13 cellular contexts compared by ENCODE assay signal in the genomic region with DNA sequence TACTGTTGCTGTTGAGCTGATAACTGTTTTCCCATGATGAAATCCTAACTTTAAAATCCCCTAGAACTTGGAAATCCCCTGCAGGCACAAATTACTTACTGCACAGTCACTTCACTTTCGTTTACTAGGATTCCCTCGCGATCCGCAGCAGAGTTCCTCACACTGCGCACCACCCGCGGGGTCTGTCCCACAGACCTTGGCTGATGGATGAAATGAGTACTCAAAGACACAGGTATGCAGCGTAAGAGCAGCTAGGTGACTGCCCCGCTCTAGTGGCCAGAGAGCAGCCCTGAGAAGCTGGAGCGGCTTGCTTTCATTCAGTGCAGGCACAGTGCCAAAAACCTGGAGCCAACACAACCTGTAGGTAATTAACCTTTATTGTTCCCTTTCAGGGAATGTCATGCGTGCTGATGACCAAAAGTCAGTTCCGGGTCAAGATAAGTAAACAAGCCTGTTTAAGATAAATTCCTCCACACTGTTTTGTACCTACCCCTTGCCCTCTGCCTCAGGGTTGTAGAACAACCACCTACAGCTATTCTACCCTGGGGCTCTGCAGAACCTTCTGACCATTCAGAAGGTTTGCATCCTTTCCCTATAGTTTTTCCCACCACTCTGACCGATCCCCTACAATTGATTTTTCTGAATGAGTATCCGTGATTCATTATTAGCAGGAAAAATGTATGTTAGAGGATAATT.
DNase-seq lines count a peak whose midpoint lies in the region; ATAC-seq and TF ChIP-seq lines count a peak whose summit lies in the region.
"Had no signal": no experiment of that assay in that cellular context is flagged by ENCODE, and none has a peak within 500 bp of the region (broad histone marks: within the 10 kb centered on the region; RNA-seq: fewer than 3 reads in every experiment).

No MANE protein-coding gene starts in this region.

- no peak overlapping the region for H3K27ac Mint-ChIP-seq in activated CD8-positive, alpha-beta T cell treated with anti-CD3 and anti-CD28 coated beads for 36 hours
- H3K27ac Mint-ChIP-seq: CD14-positive monocyte had no signal

- ATAC-seq in activated CD8-positive, alpha-beta T cell treated with anti-CD3 and anti-CD28 coated beads for 36 hours, result no peak
- no peak for ATAC-seq in GM21825 (IDR thresholded peaks at IDR 0.05; ENCODE audit: unreplicated experiment)

- CTCF ChIA-PET in HEK293T (lab: Yijun Ruan, JAX), result no interaction called here
- CTCF ChIA-PET in activated CD8-positive, alpha-beta T cell treated with anti-CD3 and anti-CD28 coated beads for 36 hours (lab: Charles Lee), result no interaction called here

- H3K27me3 Mint-ChIP-seq in activated CD8-positive, alpha-beta T cell treated with anti-CD3 and anti-CD28 coated beads for 36 hours, result no peaks in the 10 kb centered on the region
- H3K27me3 Mint-ChIP-seq: brain had no signal

- peaks cover 18% of the 10 kb centered on the region for H3K9me3 Mint-ChIP-seq in activated CD8-positive, alpha-beta T cell treated with anti-CD3 and anti-CD28 coated beads for 36 hours
- H3K9me3 Mint-ChIP-seq: brain had no signal

- intact Hi-C loops in activated CD8-positive, alpha-beta T cell treated with anti-CD3 and anti-CD28 coated beads for 36 hours (cut with micrococcal nuclease), result no loop called here

- no peak for TF ChIP-seq CTCF in activated CD8-positive, alpha-beta T cell treated with anti-CD3 and anti-CD28 coated beads for 36 hours (IDR thresholded peaks at IDR 0.05)

- no peaks in the 10 kb centered on the region for H3K36me3 Mint-ChIP-seq in activated CD8-positive, alpha-beta T cell treated with anti-CD3 and anti-CD28 coated beads for 36 hours (ENCODE audit: low read depth)
- H3K36me3 Mint-ChIP-seq: brain, CD14-positive monocyte had no signal

- in situ Hi-C loops in Caki2 (cut with HindIII; ENCODE audit: low pct_unique_long_range_greater_than_20kb, low sequenced_read_pairs), result no loop called here

- no peak overlapping the region for H3K4me3 Mint-ChIP-seq in activated CD8-positive, alpha-beta T cell treated with anti-CD3 and anti-CD28 coated beads for 36 hours
- H3K4me3 Mint-ChIP-seq: brain, CD14-positive monocyte had no signal

- no peaks in the 10 kb centered on the region for H3K4me1 Mint-ChIP-seq in activated CD8-positive, alpha-beta T cell treated with anti-CD3 and anti-CD28 coated beads for 36 hours (ENCODE audit: low read depth)
- H3K4me1 Mint-ChIP-seq: CD14-positive monocyte had no signal

- POLR2A ChIA-PET in HEK293T (lab: Yijun Ruan, JAX), result no interaction called here
- POLR2A ChIA-PET in activated CD8-positive, alpha-beta T cell treated with anti-CD3 and anti-CD28 coated beads for 36 hours (lab: Charles Lee), result no interaction called here

- DNase-seq in Caki2 (ENCODE audit: low read depth) (peak; percentile 36), HEK293T (ENCODE audit: extremely low spot score) (peak; percentile 22), RPMI8226 (peak; percentile 2), iris pigment epithelial cell (ENCODE audit: low read depth) (peak; percentile 0), NCI-H446 treated with DMSO at 0.1 percent for 48 hours (lab: John Stamatoyannopoulos, UW) (no peak), amniotic stem cell (lab: John Stamatoyannopoulos, UW) (no peak)
- no peak for DNase-seq in activated CD8-positive, alpha-beta T cell treated with anti-CD3 and anti-CD28 coated beads for 36 hours
- DNase-seq: activated naive CD4-positive, alpha-beta T cell; nucleus accumbens; stimulated activated naive CD4-positive, alpha-beta T cell had no signal

TF ChIP-seq in HEK293T, 16 proteins besides CTCF, POLR2A, EP300 and RAD21:
- no peak for TF ChIP-seq ELF4 (IDR thresholded peaks at IDR 0.05)
- TF ChIP-seq BHLHE40 (IDR thresholded peaks at IDR 0.05; ENCODE audit: borderline replicate concordance), result no peak
- TF ChIP-seq FOXK2 (IDR thresholded peaks at IDR 0.05), result no peak
- TF ChIP-seq TARDBP (IDR thresholded peaks at IDR 0.05), result no peak

Comparison
In these comparisons a context has a peak if more than half of its experiments do, and no peak if none do; other contexts are left out.
1. DNase-seq: peak in Caki2 (single experiment), HEK293T (single experiment), RPMI8226 (single experiment) and iris pigment epithelial cell (single experiment); none in NCI-H446 treated with DMSO at 0.1 percent for 48 hours (single experiment), amniotic stem cell (single experiment) and activated CD8-positive, alpha-beta T cell treated with anti-CD3 and anti-CD28 coated beads for 36 hours (single experiment).